Comparison of ENCODE assay signal across 27 cellular contexts in genomic region chr11:111966678-111967077, GRCh38. TPM values are rescaled to one million over a fixed set of nuclear protein-coding genes. Genes with fewer than 3 reads are reported as not detected.
A peak's percentile ranks its signal among the peaks of the same experiment; 100 is the strongest.
DNase-seq lines count a peak whose midpoint lies in the region; ATAC-seq, FAIRE-seq and TF ChIP-seq lines count a peak whose summit lies in the region.
"Had no signal": no experiment of that assay in that cellular context is flagged by ENCODE, and none has a peak within 500 bp of the region (broad histone marks: within the 10 kb centered on the region; RNA-seq: fewer than 3 reads in every experiment).

No MANE protein-coding gene starts in this region.

- no peak overlapping the region for H3K4me3 ChIP-seq in cardiac muscle cell
- no peak overlapping the region for H3K4me3 ChIP-seq in right cardiac atrium (ENCODE audit: low read length)
- no peak overlapping the region for H3K4me3 ChIP-seq in K562
- no peak overlapping the region for H3K4me3 ChIP-seq in stomach
- H3K4me3 ChIP-seq: A549; BLaER1 treated with 17β-estradiol and CSF1 and Interleukin-3, amounts not matched to agents 10 nM and 100 nM; GM23248 had no signal

- DNase-seq in cardiac muscle cell (ENCODE audit: low read depth in 1 of 2, low spot score in 1 of 2) (no peak), right cardiac atrium (no peak), K562 (ENCODE audit: extremely low read depth in 1 of 4, low spot score in 3 of 4) (no peak), stomach (peak; percentile 49)
- DNase-seq: 8988T; ACHN; AML-193; BE2C; CD4-positive, alpha-beta T cell; CD8-positive, alpha-beta memory T cell; DMS 273 treated with DMSO at 0.1 percent for 48 hours; DMS79; EL; GDM1; GM23248; H7; HCEC 1CT had no signal

- peak overlapping the region; percentile 69 for H3K27ac ChIP-seq in cardiac muscle cell
- H3K27ac ChIP-seq in right cardiac atrium (ENCODE audit: low read length) = no peak overlapping the region
- no peak overlapping the region; the same call in 2 of the 3 replicates for H3K27ac ChIP-seq in K562 (ENCODE audit: extremely low read depth, low read depth, low read length)
- peak overlapping the region in 4 of 5 donors; percentile 35 to 78 (median 60) for H3K27ac ChIP-seq in stomach
- H3K27ac ChIP-seq: A549; BLaER1 treated with 17β-estradiol and CSF1 and Interleukin-3, amounts not matched to agents 10 nM and 100 nM; GM23248 had no signal

- H3K4me1 ChIP-seq in cardiac muscle cell (ENCODE audit: low read depth) = peaks cover 10% of the 10 kb centered on the region
- H3K4me1 ChIP-seq in right cardiac atrium (ENCODE audit: control insufficient read depth, insufficient read depth, low read length) = no peaks in the 10 kb centered on the region
- H3K4me1 ChIP-seq in K562 (replicated peaks in 1 of 2; ENCODE audit: control insufficient read depth in 2 of 2, insufficient read depth in 2 of 2, low read length in 2 of 2) = peaks cover 0 to 8% of the 10 kb centered on the region in 2 experiments; a peak in 2 of 5 replicates
- H3K4me1 ChIP-seq in stomach = peaks cover 0 to 19% (median 12%) of the 10 kb centered on the region in 4 donors
- H3K4me1 ChIP-seq: A549; BE2C; BLaER1 treated with 17β-estradiol and CSF1 and Interleukin-3, amounts not matched to agents 10 nM and 100 nM had no signal

- TF ChIP-seq CTCF in cardiac muscle cell (IDR thresholded peaks at IDR 0.05; ENCODE audit: low read depth, low read length) (no peak), K562 (IDR thresholded peaks at IDR 0.05 in 2 of 3, conservative IDR thresholded peaks at IDR 0.05 in 1 of 3; ENCODE audit: insufficient read depth in 2 of 3, low read depth in 1 of 3, low read length in 3 of 3) (no peak), stomach (IDR thresholded peaks at IDR 0.05) (no peak)

- H3K9ac ChIP-seq in K562 (ENCODE audit: insufficient read depth in 1 of 2, low read depth in 2 of 2, low read length in 2 of 2) = no peak overlapping the region
- H3K9ac ChIP-seq: BLaER1 treated with 17β-estradiol and CSF1 and Interleukin-3, amounts not matched to agents 10 nM and 100 nM; GM23248 had no signal

- H3K36me3 ChIP-seq in cardiac muscle cell (peaks cover 7% of the 10 kb centered on the region), K562 (ENCODE audit: control insufficient read depth, insufficient read depth, low read length) (peaks cover 16% of the 10 kb centered on the region; the same call in 2 of the 3 replicates), stomach (peaks cover 0 to 19% (median 12%) of the 10 kb centered on the region in 4 donors)

- 86% methylated on average over 5 of the region's 5 CpGs for WGBS in right cardiac atrium
- WGBS in K562 (ENCODE audit: insufficient coverage, low coverage, missing lambda C conversion rate) = 56% methylated on average over 4 of the region's 5 CpGs
- WGBS in stomach, 5 donors = 35 to 68% (median 55%) methylated on average over 5 of the region's 5 CpGs

- no peaks in the 10 kb centered on the region for H3K79me2 ChIP-seq in K562 (ENCODE audit: control insufficient read depth, insufficient read depth, low read length)

- no peaks in the 10 kb centered on the region for H3K9me1 ChIP-seq in K562 (ENCODE audit: control insufficient read depth, insufficient read depth, low read length)

- no peaks in the 10 kb centered on the region for H4K20me1 ChIP-seq in K562 (replicated peaks; ENCODE audit: control insufficient read depth, insufficient read depth, low read length)
- H4K20me1 ChIP-seq: BLaER1 treated with 17β-estradiol and CSF1 and Interleukin-3, amounts not matched to agents 10 nM and 100 nM had no signal

- no peak overlapping the region for H2AFZ ChIP-seq in K562 (ENCODE audit: low read depth, low read length)
- H2AFZ ChIP-seq: GM23248 had no signal

- TF ChIP-seq RAD21 in K562 (CRISPR knock-in tag; conservative IDR thresholded peaks at IDR 0.05 in 1 of 2, IDR thresholded peaks at IDR 0.05 in 1 of 2) = no peak

- no TSS peak for BruUV-seq in K562 (replicated peaks; lab: Mats Ljungman, UMichigan)

- H3K4me2 ChIP-seq in K562 (ENCODE audit: insufficient read depth, low read length) = no peak overlapping the region
- H3K4me2 ChIP-seq: A549; BLaER1 treated with 17β-estradiol and CSF1 and Interleukin-3, amounts not matched to agents 10 nM and 100 nM had no signal

- TF ChIP-seq POLR2A in K562 (conservative IDR thresholded peaks at IDR 0.05) (no peak), stomach (IDR thresholded peaks at IDR 0.05) (no peak)

- POLR2A ChIA-PET in K562 (lab: Yijun Ruan, JAX) = interaction anchor here (1.3 kb wide), 1 partner anchor 31 kb away, joined by 3 read pairs; no protein-coding TSS in a partner anchor

- in situ Hi-C loops in K562 (cut with MboI) = no loop called here

- TF ChIP-seq EP300 in K562 (IDR thresholded peaks at IDR 0.05; ENCODE audit: low read length) (no peak), stomach (IDR thresholded peaks at IDR 0.05) (no peak)

- intact Hi-C loops in right cardiac atrium (cut with DNase I) (no loop called here), K562 (cut with micrococcal nuclease) (no loop called here), stomach (cut with DNase I; ENCODE audit: low total_unique reads) (no loop called here)

- no peak for ATAC-seq in right cardiac atrium
- no peak for ATAC-seq in K562
- no peak for ATAC-seq in GM19035 (IDR thresholded peaks at IDR 0.05; ENCODE audit: unreplicated experiment)
- no peak for ATAC-seq in GM18909 (IDR thresholded peaks at IDR 0.05; ENCODE audit: poor library complexity, unreplicated experiment)
- ATAC-seq: A549 had no signal

- H3K9me3 ChIP-seq in cardiac muscle cell (ENCODE audit: low read depth) (no peaks in the 10 kb centered on the region), right cardiac atrium (ENCODE audit: control insufficient read depth, low read length) (no peaks in the 10 kb centered on the region), K562 (replicated peaks; ENCODE audit: control insufficient read depth, insufficient read depth, low read depth, low read length) (no peaks in the 10 kb centered on the region), stomach (no peaks in the 10 kb centered on the region)
- H3K9me3 ChIP-seq: A549, BE2C had no signal

- CTCF ChIA-PET in K562 (lab: Yijun Ruan, JAX; ENCODE audit: low intra/inter-chr PET ratio) = no interaction called here

- H3K27me3 ChIP-seq in cardiac muscle cell = no peaks in the 10 kb centered on the region
- no peaks in the 10 kb centered on the region for H3K27me3 ChIP-seq in right cardiac atrium (ENCODE audit: control insufficient read depth, insufficient read depth)
- no peaks in the 10 kb centered on the region for H3K27me3 ChIP-seq in K562 (ENCODE audit: control insufficient read depth in 2 of 2, insufficient read depth in 2 of 2, low read length in 2 of 2)
- H3K27me3 ChIP-seq in stomach = no peaks in the 10 kb centered on the region
- H3K27me3 ChIP-seq: BE2C; BLaER1 treated with 17β-estradiol and CSF1 and Interleukin-3, amounts not matched to agents 10 nM and 100 nM had no signal

- FAIRE-seq in K562 (lab: Jason Lieb, UNC) = no peak
- FAIRE-seq: A549, D721Med, GM12891, GM18507, GM19239, H1 had no signal

RNA-seq across cellular contexts. Expression of gene DIXDC1, which starts 29.5 kb away (rescaled TPM):
- total RNA-seq in cardiac muscle cell (40.7 and 42.6 TPM in 2 replicates), right cardiac atrium (10 to 100 TPM; 23.1 to 34.8 (median 26.3) TPM), K562 (2014; rRNA removed) (4.0 and 4.5 TPM in 2 replicates), K562 (2014; rRNA removed; fragmentation: Illumina TruSeq; extraction: Trizol) (8.4 and 8.7 TPM in 2 replicates), K562 (2015; rRNA removed; fragmentation: Illumina TruSeq; extraction: Trizol) (9.6 and 10.8 TPM in 2 replicates), K562 (2021) (7.0 and 8.1 TPM in 2 replicates), stomach (100 to 1,000 TPM in 1 of 5 donors, 10 to 100 TPM in 4; 19.1 to 128 (median 60.4) TPM)
- polyA plus RNA-seq in cardiac muscle cell (26.5 and 35.0 TPM in 2 replicates), right cardiac atrium (9.1 TPM), K562 (2011; rRNA removed) (6.8 and 7.2 TPM in 2 replicates), K562 (2014; fragmentation: Illumina TruSeq; extraction: Trizol) (4.7 and 7.4 TPM in 2 replicates), K562 (2014; fragmentation: Nextera tagmentation; extraction: Ambion mirVana) (1 to 10 TPM; 2.5 to 2.6 TPM), K562 (2014; rRNA removed) (3.8 and 4.7 TPM in 2 replicates), stomach (10 to 100 TPM in 2 of 3 donors, 1 to 10 TPM in 1; 6.2 to 15.6 (median 11.3) TPM)
- 18.6 and 22.7 TPM in 2 replicates for total RNA-seq in K562 (2011; cell fraction: chromatin; rRNA removed; ENCODE audit: low replicate concordance)
- 7.2 and 10.4 TPM in 2 replicates for total RNA-seq in K562 (2011; cell fraction: nucleolus; rRNA removed)
- total RNA-seq in K562 (2011; cell fraction: nucleoplasm; rRNA removed) = 11.7 and 16.1 TPM in 2 replicates
- 3.3 and 4.3 TPM in 2 replicates for polyA plus RNA-seq in K562 (2011; cell fraction: cytosol; rRNA removed)
- polyA plus RNA-seq in K562 (2011; cell fraction: nucleus; rRNA removed) = 6.1 and 6.3 TPM in 2 replicates
- polyA plus RNA-seq in K562 (2012) = 3.4 and 4.4 TPM in 2 replicates
- polyA minus RNA-seq in K562 (2011; rRNA and poly(A)+ RNA removed) = 17.3 and 23.6 TPM in 2 replicates
- 6.9 and 7.1 TPM in 2 replicates for polyA minus RNA-seq in K562 (2011; cell fraction: cytosol; rRNA and poly(A)+ RNA removed)
- polyA minus RNA-seq in K562 (2011; cell fraction: nucleus; rRNA and poly(A)+ RNA removed) = 6.3 and 11.9 TPM in 2 replicates

RNA-seq across cellular contexts. Expression of gene C11orf52, which starts 48.0 kb away (rescaled TPM):
- total RNA-seq in cardiac muscle cell (5.5 and 7.4 TPM in 2 replicates), right cardiac atrium (1 to 10 TPM; 2.2 to 5.5 (median 2.6) TPM), K562 (2014; rRNA removed) (0.32 and 1.4 TPM in 2 replicates), K562 (2014; rRNA removed; fragmentation: Illumina TruSeq; extraction: Trizol) (0.64 and 1.0 TPM in 2 replicates), K562 (2015; rRNA removed; fragmentation: Illumina TruSeq; extraction: Trizol) (0.72 and 0.87 TPM in 2 replicates), K562 (2021) (0.29 and 0.69 TPM in 2 replicates), stomach (10 to 100 TPM in 2 of 5 donors, 1 to 10 TPM in 2, not detected in 1; 3.9 to 18.7 (median 12.5) TPM)
- polyA plus RNA-seq in cardiac muscle cell (7.6 and 8.5 TPM in 2 replicates), right cardiac atrium (4.1 TPM), K562 (2011; rRNA removed) (1.3 and 2.5 TPM in 2 replicates), K562 (2014; fragmentation: Illumina TruSeq; extraction: Trizol) (1.7 and 2.2 TPM in 2 replicates), K562 (2014; fragmentation: Nextera tagmentation; extraction: Ambion mirVana) (1 to 10 TPM; 1.8 to 2.9 TPM), K562 (2014; rRNA removed) (0.77 and 0.84 TPM in 2 replicates), stomach (10 to 100 TPM; 28.0 to 43.4 (median 35.0) TPM)
- 0.93 and 1.3 TPM in 2 replicates for total RNA-seq in K562 (2011; cell fraction: chromatin; rRNA removed; ENCODE audit: low replicate concordance)
- 0.83 and 0.92 TPM in 2 replicates for total RNA-seq in K562 (2011; cell fraction: nucleolus; rRNA removed)
- total RNA-seq in K562 (2011; cell fraction: nucleoplasm; rRNA removed) = 1.1 TPM in 1 of 2 replicates, not detected in the other
- 1.2 and 1.4 TPM in 2 replicates for polyA plus RNA-seq in K562 (2011; cell fraction: cytosol; rRNA removed)
- 1.1 and 1.5 TPM in 2 replicates for polyA plus RNA-seq in K562 (2011; cell fraction: nucleus; rRNA removed)
- polyA plus RNA-seq in K562 (2012) = 0.69 and 2.0 TPM in 2 replicates
- polyA minus RNA-seq in K562 (2011; rRNA and poly(A)+ RNA removed) = 1.3 and 2.0 TPM in 2 replicates
- polyA minus RNA-seq in K562 (2011; cell fraction: cytosol; rRNA and poly(A)+ RNA removed) = not detected in 2 replicates
- 0.56 and 0.94 TPM in 2 replicates for polyA minus RNA-seq in K562 (2011; cell fraction: nucleus; rRNA and poly(A)+ RNA removed)
- total RNA-seq: CD4-positive, alpha-beta T cell; CD8-positive, alpha-beta memory T cell had no signal
- polyA plus RNA-seq: CD14-positive monocyte; CD8-positive, alpha-beta memory T cell had no signal

RNA-seq across cellular contexts. Expression of gene HSPB2, which starts 54.1 kb away (rescaled TPM):
- total RNA-seq in cardiac muscle cell = 0.36 and 0.74 TPM in 2 replicates
- 6.6 and 9.2 TPM in 2 replicates for polyA plus RNA-seq in cardiac muscle cell
- 100 to 1,000 TPM in 1 of 4 donors, 10 to 100 TPM in 3; 38.0 to 103 (median 69.2) TPM for total RNA-seq in right cardiac atrium
- 106 TPM for polyA plus RNA-seq in right cardiac atrium
- not detected in 2 replicates for total RNA-seq in K562 (2011; cell fraction: chromatin; rRNA removed; ENCODE audit: low replicate concordance)
- total RNA-seq in K562 (2011; cell fraction: nucleolus; rRNA removed) = not detected in 2 replicates
- total RNA-seq in K562 (2011; cell fraction: nucleoplasm; rRNA removed) = not detected in 2 replicates
- not detected in 2 replicates for total RNA-seq in K562 (2014; rRNA removed)
- total RNA-seq in K562 (2014; rRNA removed; fragmentation: Illumina TruSeq; extraction: Trizol) = 0.11 TPM in 1 of 2 replicates, not detected in the other
- not detected in 2 replicates for total RNA-seq in K562 (2015; rRNA removed; fragmentation: Illumina TruSeq; extraction: Trizol)
- 0.31 TPM in 1 of 2 replicates, not detected in the other for total RNA-seq in K562 (2021)
- polyA plus RNA-seq in K562 (2011; rRNA removed) = 0.11 and 0.35 TPM in 2 replicates
- 0.09 and 0.24 TPM in 2 replicates for polyA plus RNA-seq in K562 (2011; cell fraction: cytosol; rRNA removed)
- polyA plus RNA-seq in K562 (2011; cell fraction: nucleus; rRNA removed) = 0.16 and 0.29 TPM in 2 replicates
- 0.13 TPM in 1 of 2 replicates, not detected in the other for polyA plus RNA-seq in K562 (2012)
- 0.12 TPM in 1 of 2 replicates, not detected in the other for polyA plus RNA-seq in K562 (2014; fragmentation: Illumina TruSeq; extraction: Trizol)
- polyA plus RNA-seq in K562 (2014; fragmentation: Nextera tagmentation; extraction: Ambion mirVana) = under 1 TPM in 1 of 2 experiments, not detected in 1; 0.06 TPM
- not detected in 2 replicates for polyA plus RNA-seq in K562 (2014; rRNA removed)
- polyA minus RNA-seq in K562 (2011; rRNA and poly(A)+ RNA removed) = 0.21 TPM in 1 of 2 replicates, not detected in the other
- polyA minus RNA-seq in K562 (2011; cell fraction: cytosol; rRNA and poly(A)+ RNA removed) = not detected in 2 replicates
- not detected in 2 replicates for polyA minus RNA-seq in K562 (2011; cell fraction: nucleus; rRNA and poly(A)+ RNA removed)
- under 1 TPM in 1 of 5 donors, not detected in 4; 0.37 TPM for total RNA-seq in stomach
- 1 to 10 TPM; 2.0 to 5.1 (median 4.0) TPM for polyA plus RNA-seq in stomach
- total RNA-seq: CD4-positive, alpha-beta T cell; CD8-positive, alpha-beta memory T cell; H7 had no signal
- polyA plus RNA-seq: A549; CD14-positive monocyte; CD8-positive, alpha-beta memory T cell had no signal

RNA-seq across cellular contexts. Expression of gene CRYAB, which starts 55.1 kb away (rescaled TPM):
- total RNA-seq in cardiac muscle cell (15.3 and 48.6 TPM in 2 replicates), right cardiac atrium (1,000 to 10,000 TPM; 4,923 to 5,929 (median 5,581) TPM), K562 (2014; rRNA removed) (2.0 and 3.6 TPM in 2 replicates), K562 (2014; rRNA removed; fragmentation: Illumina TruSeq; extraction: Trizol) (3.0 and 3.1 TPM in 2 replicates), K562 (2015; rRNA removed; fragmentation: Illumina TruSeq; extraction: Trizol) (0.83 and 1.3 TPM in 2 replicates), K562 (2021) (3.6 and 3.7 TPM in 2 replicates), stomach (100 to 1,000 TPM in 2 of 5 donors, 10 to 100 TPM in 3; 28.4 to 207 (median 47.3) TPM)
- polyA plus RNA-seq in cardiac muscle cell (31.3 and 91.8 TPM in 2 replicates), right cardiac atrium (9,689 TPM), K562 (2011; rRNA removed) (1.5 and 2.3 TPM in 2 replicates), K562 (2014; fragmentation: Illumina TruSeq; extraction: Trizol) (5.2 and 5.9 TPM in 2 replicates), K562 (2014; fragmentation: Nextera tagmentation; extraction: Ambion mirVana) (1 to 10 TPM; 6.5 to 7.5 TPM), K562 (2014; rRNA removed) (1.2 and 2.7 TPM in 2 replicates), stomach (100 to 1,000 TPM in 1 of 3 donors, 10 to 100 TPM in 2; 75.6 to 122 (median 85.7) TPM)
- 1.0 and 1.8 TPM in 2 replicates for total RNA-seq in K562 (2011; cell fraction: chromatin; rRNA removed; ENCODE audit: low replicate concordance)
- 1.0 and 3.2 TPM in 2 replicates for total RNA-seq in K562 (2011; cell fraction: nucleolus; rRNA removed)
- 1.6 and 2.4 TPM in 2 replicates for total RNA-seq in K562 (2011; cell fraction: nucleoplasm; rRNA removed)
- 2.3 and 3.7 TPM in 2 replicates for polyA plus RNA-seq in K562 (2011; cell fraction: cytosol; rRNA removed)
- 1.7 and 3.3 TPM in 2 replicates for polyA plus RNA-seq in K562 (2011; cell fraction: nucleus; rRNA removed)
- polyA plus RNA-seq in K562 (2012) = 0.61 and 2.0 TPM in 2 replicates
- 0.69 and 3.5 TPM in 2 replicates for polyA minus RNA-seq in K562 (2011; rRNA and poly(A)+ RNA removed)
- 1.6 TPM in 1 of 2 replicates, not detected in the other for polyA minus RNA-seq in K562 (2011; cell fraction: cytosol; rRNA and poly(A)+ RNA removed)
- 0.94 and 1.00 TPM in 2 replicates for polyA minus RNA-seq in K562 (2011; cell fraction: nucleus; rRNA and poly(A)+ RNA removed)
- total RNA-seq: CD4-positive, alpha-beta T cell; CD8-positive, alpha-beta memory T cell had no signal
- polyA plus RNA-seq: CD14-positive monocyte; CD8-positive, alpha-beta memory T cell had no signal

RNA-seq across cellular contexts. Expression of gene DLAT, which starts 58.5 kb away (rescaled TPM):
- 70.6 and 77.9 TPM in 2 replicates for total RNA-seq in cardiac muscle cell
- polyA plus RNA-seq in cardiac muscle cell = 94.7 and 110 TPM in 2 replicates
- total RNA-seq in right cardiac atrium = 100 to 1,000 TPM in 2 of 4 donors, 10 to 100 TPM in 2; 91.4 to 117 (median 102) TPM
- 53.7 TPM for polyA plus RNA-seq in right cardiac atrium
- total RNA-seq in K562 (2011; cell fraction: chromatin; rRNA removed; ENCODE audit: low replicate concordance) = 37.3 and 58.2 TPM in 2 replicates
- total RNA-seq in K562 (2011; cell fraction: nucleolus; rRNA removed) = 27.2 and 29.3 TPM in 2 replicates
- total RNA-seq in K562 (2011; cell fraction: nucleoplasm; rRNA removed) = 30.0 and 42.1 TPM in 2 replicates
- total RNA-seq in K562 (2014; rRNA removed) = 98.3 and 110 TPM in 2 replicates
- 130 and 140 TPM in 2 replicates for total RNA-seq in K562 (2014; rRNA removed; fragmentation: Illumina TruSeq; extraction: Trizol)
- 113 and 125 TPM in 2 replicates for total RNA-seq in K562 (2015; rRNA removed; fragmentation: Illumina TruSeq; extraction: Trizol)
- 111 and 112 TPM in 2 replicates for total RNA-seq in K562 (2021)
- 95.1 and 105 TPM in 2 replicates for polyA plus RNA-seq in K562 (2011; rRNA removed)
- polyA plus RNA-seq in K562 (2011; cell fraction: cytosol; rRNA removed) = 43.0 and 56.9 TPM in 2 replicates
- polyA plus RNA-seq in K562 (2011; cell fraction: nucleus; rRNA removed) = 24.3 and 31.4 TPM in 2 replicates
- 51.6 and 79.9 TPM in 2 replicates for polyA plus RNA-seq in K562 (2012)
- polyA plus RNA-seq in K562 (2014; fragmentation: Illumina TruSeq; extraction: Trizol) = 129 and 152 TPM in 2 replicates
- 10 to 100 TPM; 41.7 to 47.6 TPM for polyA plus RNA-seq in K562 (2014; fragmentation: Nextera tagmentation; extraction: Ambion mirVana)
- 83.9 and 85.9 TPM in 2 replicates for polyA plus RNA-seq in K562 (2014; rRNA removed)
- polyA minus RNA-seq in K562 (2011; rRNA and poly(A)+ RNA removed) = 134 and 147 TPM in 2 replicates
- polyA minus RNA-seq in K562 (2011; cell fraction: cytosol; rRNA and poly(A)+ RNA removed) = 72.1 and 96.2 TPM in 2 replicates
- polyA minus RNA-seq in K562 (2011; cell fraction: nucleus; rRNA and poly(A)+ RNA removed) = 22.3 and 35.3 TPM in 2 replicates
- total RNA-seq in stomach = 10 to 100 TPM in 4 of 5 donors, 1 to 10 TPM in 1; 1.2 to 36.5 (median 13.9) TPM
- 10 to 100 TPM; 10.2 to 17.5 (median 14.7) TPM for polyA plus RNA-seq in stomach

Comparison
In these comparisons a context has a peak if more than half of its experiments do, and no peak if none do; other contexts are left out.
1. H3K27ac ChIP-seq: peak in cardiac muscle cell (single experiment) and stomach (4 of 5); none in right cardiac atrium (single experiment) and K562 (single experiment).
2. RNA of gene HSPB2, which starts 54.1 kb away (total RNA-seq): 38.0 to 103 TPM in right cardiac atrium; 0.36 to 0.74 TPM in cardiac muscle cell, 0.11 to 0.31 TPM in K562 and 0.37 TPM in stomach; every median in the first group is over 10 times any median in the second.